Comparison of ENCODE assay signal across 19 cellular contexts in the genomic region with DNA sequence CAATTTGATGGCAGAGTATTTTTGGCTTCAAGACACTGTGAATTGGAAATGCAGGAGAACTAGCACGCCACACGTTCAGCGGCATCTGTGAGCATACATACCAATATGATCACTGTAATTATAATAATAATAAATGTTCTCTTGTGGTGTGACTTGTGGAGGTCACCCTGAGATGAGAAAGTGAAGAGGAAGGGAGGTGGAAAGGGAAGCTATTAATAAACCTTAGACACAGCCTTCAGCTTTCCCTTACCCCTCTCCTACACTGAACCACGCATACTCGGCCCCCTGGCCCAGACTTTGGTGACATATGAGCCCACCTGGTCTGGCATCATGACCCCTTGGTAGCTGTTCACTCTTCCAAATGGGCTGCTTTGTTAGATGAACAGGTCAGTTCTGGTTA.
DNase-seq lines count a peak whose midpoint lies in the region; ATAC-seq and TF ChIP-seq lines count a peak whose summit lies in the region.
"Had no signal": no experiment of that assay in that cellular context is flagged by ENCODE, and none has a peak within 500 bp of the region (broad histone marks: within the 10 kb centered on the region; RNA-seq: fewer than 3 reads in every experiment).

No MANE protein-coding gene starts in this region.

- H3K4me1 Mint-ChIP-seq in naive thymus-derived CD8-positive, alpha-beta T cell, result peaks cover 0 to 2% (median 0%) of the 10 kb centered on the region in 4 donors
- H3K4me1 Mint-ChIP-seq: B cell had no signal

- no peaks in the 10 kb centered on the region for H3F3A ChIP-seq in neural cell (ENCODE audit: insufficient read depth, low read length, poor library complexity, severe bottlenecking)

- H3K79me2 ChIP-seq in neural cell (replicated peaks; ENCODE audit: insufficient read depth, low read length), result no peaks in the 10 kb centered on the region

- no peaks in the 10 kb centered on the region for H3K27me3 ChIP-seq in heart left ventricle
- H3K27me3 ChIP-seq in left ventricle myocardium inferior (ENCODE audit: low read depth), result peaks cover 17% of the 10 kb centered on the region
- no peaks in the 10 kb centered on the region for H3K27me3 ChIP-seq in neural cell (ENCODE audit: insufficient read depth, low read depth, low read length)
- H3K27me3 ChIP-seq: BLaER1 treated with 17β-estradiol and CSF1 and Interleukin-3, amounts not matched to agents 10 nM and 100 nM had no signal

- H3K27ac Mint-ChIP-seq in naive thymus-derived CD8-positive, alpha-beta T cell, result no peak overlapping the region
- H3K27ac Mint-ChIP-seq: B cell; CD4-positive, alpha-beta T cell; CD8-positive, alpha-beta T cell had no signal

- no peaks in the 10 kb centered on the region for H3K9me2 ChIP-seq in neural cell (ENCODE audit: insufficient read depth, low read length)

- no peak overlapping the region for H3K4me3 ChIP-seq in heart left ventricle
- H3K4me3 ChIP-seq in left ventricle myocardium inferior, result no peak overlapping the region
- peak overlapping the region; percentile 47 for H3K4me3 ChIP-seq in neural cell (ENCODE audit: low read length)
- H3K4me3 ChIP-seq: A549; BLaER1 treated with 17β-estradiol and CSF1 and Interleukin-3, amounts not matched to agents 10 nM and 100 nM had no signal

- TF ChIP-seq CTCF in heart left ventricle (IDR thresholded peaks at IDR 0.05), result no peak
- no peak for TF ChIP-seq CTCF in left ventricle myocardium inferior (IDR thresholded peaks at IDR 0.05; ENCODE audit: borderline replicate concordance)
- no peak for TF ChIP-seq CTCF in neural cell (IDR thresholded peaks at IDR 0.05; ENCODE audit: poor library complexity, severe bottlenecking)

- H3K27ac ChIP-seq in heart left ventricle (no peak overlapping the region), left ventricle myocardium inferior (replicated peaks) (no peak overlapping the region), neural cell (ENCODE audit: low read length) (peak overlapping the region; percentile 93)
- H3K27ac ChIP-seq: 22Rv1; A549; BLaER1 treated with 17β-estradiol and CSF1 and Interleukin-3, amounts not matched to agents 10 nM and 100 nM; C4-2B had no signal

- peak overlapping the region; percentile 49 for H3K9ac ChIP-seq in neural cell (ENCODE audit: low read length)
- H3K9ac ChIP-seq: BLaER1 treated with 17β-estradiol and CSF1 and Interleukin-3, amounts not matched to agents 10 nM and 100 nM had no signal

- H3K27me3 Mint-ChIP-seq in naive thymus-derived CD8-positive, alpha-beta T cell, result peaks cover 2 to 23% (median 7%) of the 10 kb centered on the region in 5 donors

- DNase-seq in Right ventricle myocardium inferior (ENCODE audit: missing footprints), result no peak
- DNase-seq in cardiac septum (ENCODE audit: low spot score), result no peak
- DNase-seq in heart left ventricle, result no peak
- DNase-seq in left ventricle myocardium inferior, result no peak
- no peak for DNase-seq in stimulated activated CD4-positive, alpha-beta T cell treated with anti-CD3 and anti-CD28 coated beads, Interleukin-4, amount 100 ng/mL, for 4 hours
- DNase-seq in naive thymus-derived CD8-positive, alpha-beta T cell, result no peak
- DNase-seq: AML-193; Caco-2; Calu3; CD4-positive, alpha-beta T cell; CD8-positive, alpha-beta T cell; DMS79 treated with DMSO at 0.1 percent for 48 hours; GF-D8 had no signal

- no peaks in the 10 kb centered on the region for H4K20me1 ChIP-seq in neural cell (ENCODE audit: insufficient read depth)
- H4K20me1 ChIP-seq: BLaER1 treated with 17β-estradiol and CSF1 and Interleukin-3, amounts not matched to agents 10 nM and 100 nM had no signal

- H3K4me1 ChIP-seq in heart left ventricle (no peaks in the 10 kb centered on the region), left ventricle myocardium inferior (peaks cover 7% of the 10 kb centered on the region)
- H3K4me1 ChIP-seq: A549; BLaER1 treated with 17β-estradiol and CSF1 and Interleukin-3, amounts not matched to agents 10 nM and 100 nM; Caco-2 had no signal

- POLR2A ChIA-PET in naive thymus-derived CD8-positive, alpha-beta T cell (lab: Charles Lee), result no interaction called here

- H2AFZ ChIP-seq in neural cell (ENCODE audit: low read depth, low read length), result no peak overlapping the region

- ATAC-seq in Right ventricle myocardium inferior (peak; percentile 44), heart left ventricle (peak in 3 of 4 donors; percentile 51 to 66 (median 62))
- ATAC-seq in naive thymus-derived CD8-positive, alpha-beta T cell, result no peak
- ATAC-seq: A549; CD8-positive, alpha-beta T cell had no signal

- no peaks in the 10 kb centered on the region for H3K36me3 Mint-ChIP-seq in naive thymus-derived CD8-positive, alpha-beta T cell
- H3K36me3 Mint-ChIP-seq: CD8-positive, alpha-beta T cell had no signal

- TF ChIP-seq POLR2A in heart left ventricle (IDR thresholded peaks at IDR 0.05), result no peak

- peak overlapping the region; percentile 30 for H3K4me2 ChIP-seq in neural cell (ENCODE audit: low read length)
- H3K4me2 ChIP-seq: A549; BLaER1 treated with 17β-estradiol and CSF1 and Interleukin-3, amounts not matched to agents 10 nM and 100 nM had no signal

- 50 to 70% (median 57%) methylated on average over 5 of the region's 5 CpGs for WGBS in heart left ventricle, 4 donors

- intact Hi-C loops in Right ventricle myocardium inferior (cut with DNase I), result no loop called here
- intact Hi-C loops in cardiac septum (cut with DNase I), result no loop called here
- intact Hi-C loops in heart left ventricle (cut with DNase I), result loop anchor here in 1 of 10 donors (10.0 kb wide), 1 partner anchor 125 kb away; no protein-coding TSS in a partner anchor
- intact Hi-C loops in left ventricle myocardium inferior (cut with micrococcal nuclease), result no loop called here

- no peak overlapping the region for H3K4me3 Mint-ChIP-seq in naive thymus-derived CD8-positive, alpha-beta T cell
- H3K4me3 Mint-ChIP-seq: B cell; CD4-positive, alpha-beta T cell; CD8-positive, alpha-beta T cell had no signal

- TF ChIP-seq RAD21 in neural cell (conservative IDR thresholded peaks at IDR 0.05), result no peak

- H3K36me3 ChIP-seq in heart left ventricle (no peaks in the 10 kb centered on the region), left ventricle myocardium inferior (no peaks in the 10 kb centered on the region), neural cell (ENCODE audit: insufficient read depth, low read length) (no peaks in the 10 kb centered on the region)
- H3K36me3 ChIP-seq: BLaER1 treated with 17β-estradiol and CSF1 and Interleukin-3, amounts not matched to agents 10 nM and 100 nM had no signal

- H3K9me3 ChIP-seq in heart left ventricle, result no peaks in the 10 kb centered on the region
- no peaks in the 10 kb centered on the region for H3K9me3 ChIP-seq in left ventricle myocardium inferior (replicated peaks)
- no peaks in the 10 kb centered on the region for H3K9me3 ChIP-seq in neural cell (ENCODE audit: low read length)
- H3K9me3 ChIP-seq: A549; BLaER1 treated with 17β-estradiol and CSF1 and Interleukin-3, amounts not matched to agents 10 nM and 100 nM; Caco-2 had no signal

- no peaks in the 10 kb centered on the region for H3K9me3 Mint-ChIP-seq in naive thymus-derived CD8-positive, alpha-beta T cell
- H3K9me3 Mint-ChIP-seq: CD4-positive, alpha-beta T cell; CD8-positive, alpha-beta T cell had no signal

- peak; percentile 8 for TF ChIP-seq EP300 in neural cell (conservative IDR thresholded peaks at IDR 0.05; ENCODE audit: poor library complexity, severe bottlenecking)

TF ChIP-seq in neural cell, 6 proteins besides CTCF, POLR2A, EP300 and RAD21:
- TF ChIP-seq TAF1 (IDR thresholded peaks at IDR 0.05; ENCODE audit: low read depth) (no peak), SMC3 (conservative IDR thresholded peaks at IDR 0.05; ENCODE audit: poor library complexity) (no peak)
TF ChIP-seq in neural cell: peak in this region for 0.

Comparison
In these comparisons a context has a peak if more than half of its experiments do, and no peak if none do; other contexts are left out.
1. ATAC-seq: peak in Right ventricle myocardium inferior (single experiment) and heart left ventricle (3 of 4); none in naive thymus-derived CD8-positive, alpha-beta T cell (0 of 2).